Comparison of ENCODE assay signal across 1 cellular context in the genomic region with DNA sequence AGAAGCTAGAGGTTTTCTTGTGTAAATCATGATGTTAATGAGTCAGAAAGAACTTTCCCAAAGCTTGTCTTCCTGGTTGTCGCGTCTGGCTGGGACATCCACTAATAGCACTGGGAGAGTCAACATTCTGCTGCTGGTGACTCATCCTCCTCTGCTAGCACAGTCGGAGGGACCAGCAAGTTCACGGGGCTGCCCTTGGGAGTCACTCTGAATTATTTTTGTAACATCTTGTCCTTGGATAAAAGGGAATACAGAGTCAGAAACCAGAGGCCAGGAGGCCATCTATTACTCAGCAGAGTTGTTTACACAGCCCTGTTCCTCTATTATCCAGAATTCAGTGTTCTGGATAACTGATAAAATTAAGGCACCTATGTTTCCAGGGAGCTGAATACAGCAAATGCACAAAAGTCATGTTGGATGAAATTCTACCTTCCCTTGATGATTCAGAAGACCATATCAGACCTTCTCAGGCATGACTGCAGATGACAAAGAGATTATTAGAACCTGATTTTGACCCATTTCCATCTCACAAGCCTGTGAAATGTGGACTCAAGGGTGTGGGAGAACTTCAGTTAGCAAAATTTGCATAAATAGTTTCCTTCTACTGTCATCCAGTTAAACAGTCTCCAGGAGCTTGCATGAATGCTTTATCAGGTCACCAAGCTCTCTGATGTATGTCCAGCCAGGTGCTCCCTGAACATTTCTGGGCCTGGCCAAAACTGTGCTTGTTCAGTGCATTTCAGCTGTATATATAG.
TF ChIP-seq lines count a peak whose summit lies in the region.

No MANE protein-coding gene starts in this region.

TF ChIP-seq in K562, 482 proteins besides CTCF, POLR2A, EP300 and RAD21 (continued from another document and continues in another):
- TF ChIP-seq ARID1B (IDR thresholded peaks at IDR 0.05), result peak; percentile 93
- 0 out of 2 replicates have a peak, but pooled peaks have one; percentile 33 for TF ChIP-seq MECOM (CRISPR knock-in tag; IDR thresholded peaks at IDR 0.05)
- TF ChIP-seq MXI1 (IDR thresholded peaks at IDR 0.05; ENCODE audit: low read depth, low read length), result no peak
- TF ChIP-seq, protein P1, sequence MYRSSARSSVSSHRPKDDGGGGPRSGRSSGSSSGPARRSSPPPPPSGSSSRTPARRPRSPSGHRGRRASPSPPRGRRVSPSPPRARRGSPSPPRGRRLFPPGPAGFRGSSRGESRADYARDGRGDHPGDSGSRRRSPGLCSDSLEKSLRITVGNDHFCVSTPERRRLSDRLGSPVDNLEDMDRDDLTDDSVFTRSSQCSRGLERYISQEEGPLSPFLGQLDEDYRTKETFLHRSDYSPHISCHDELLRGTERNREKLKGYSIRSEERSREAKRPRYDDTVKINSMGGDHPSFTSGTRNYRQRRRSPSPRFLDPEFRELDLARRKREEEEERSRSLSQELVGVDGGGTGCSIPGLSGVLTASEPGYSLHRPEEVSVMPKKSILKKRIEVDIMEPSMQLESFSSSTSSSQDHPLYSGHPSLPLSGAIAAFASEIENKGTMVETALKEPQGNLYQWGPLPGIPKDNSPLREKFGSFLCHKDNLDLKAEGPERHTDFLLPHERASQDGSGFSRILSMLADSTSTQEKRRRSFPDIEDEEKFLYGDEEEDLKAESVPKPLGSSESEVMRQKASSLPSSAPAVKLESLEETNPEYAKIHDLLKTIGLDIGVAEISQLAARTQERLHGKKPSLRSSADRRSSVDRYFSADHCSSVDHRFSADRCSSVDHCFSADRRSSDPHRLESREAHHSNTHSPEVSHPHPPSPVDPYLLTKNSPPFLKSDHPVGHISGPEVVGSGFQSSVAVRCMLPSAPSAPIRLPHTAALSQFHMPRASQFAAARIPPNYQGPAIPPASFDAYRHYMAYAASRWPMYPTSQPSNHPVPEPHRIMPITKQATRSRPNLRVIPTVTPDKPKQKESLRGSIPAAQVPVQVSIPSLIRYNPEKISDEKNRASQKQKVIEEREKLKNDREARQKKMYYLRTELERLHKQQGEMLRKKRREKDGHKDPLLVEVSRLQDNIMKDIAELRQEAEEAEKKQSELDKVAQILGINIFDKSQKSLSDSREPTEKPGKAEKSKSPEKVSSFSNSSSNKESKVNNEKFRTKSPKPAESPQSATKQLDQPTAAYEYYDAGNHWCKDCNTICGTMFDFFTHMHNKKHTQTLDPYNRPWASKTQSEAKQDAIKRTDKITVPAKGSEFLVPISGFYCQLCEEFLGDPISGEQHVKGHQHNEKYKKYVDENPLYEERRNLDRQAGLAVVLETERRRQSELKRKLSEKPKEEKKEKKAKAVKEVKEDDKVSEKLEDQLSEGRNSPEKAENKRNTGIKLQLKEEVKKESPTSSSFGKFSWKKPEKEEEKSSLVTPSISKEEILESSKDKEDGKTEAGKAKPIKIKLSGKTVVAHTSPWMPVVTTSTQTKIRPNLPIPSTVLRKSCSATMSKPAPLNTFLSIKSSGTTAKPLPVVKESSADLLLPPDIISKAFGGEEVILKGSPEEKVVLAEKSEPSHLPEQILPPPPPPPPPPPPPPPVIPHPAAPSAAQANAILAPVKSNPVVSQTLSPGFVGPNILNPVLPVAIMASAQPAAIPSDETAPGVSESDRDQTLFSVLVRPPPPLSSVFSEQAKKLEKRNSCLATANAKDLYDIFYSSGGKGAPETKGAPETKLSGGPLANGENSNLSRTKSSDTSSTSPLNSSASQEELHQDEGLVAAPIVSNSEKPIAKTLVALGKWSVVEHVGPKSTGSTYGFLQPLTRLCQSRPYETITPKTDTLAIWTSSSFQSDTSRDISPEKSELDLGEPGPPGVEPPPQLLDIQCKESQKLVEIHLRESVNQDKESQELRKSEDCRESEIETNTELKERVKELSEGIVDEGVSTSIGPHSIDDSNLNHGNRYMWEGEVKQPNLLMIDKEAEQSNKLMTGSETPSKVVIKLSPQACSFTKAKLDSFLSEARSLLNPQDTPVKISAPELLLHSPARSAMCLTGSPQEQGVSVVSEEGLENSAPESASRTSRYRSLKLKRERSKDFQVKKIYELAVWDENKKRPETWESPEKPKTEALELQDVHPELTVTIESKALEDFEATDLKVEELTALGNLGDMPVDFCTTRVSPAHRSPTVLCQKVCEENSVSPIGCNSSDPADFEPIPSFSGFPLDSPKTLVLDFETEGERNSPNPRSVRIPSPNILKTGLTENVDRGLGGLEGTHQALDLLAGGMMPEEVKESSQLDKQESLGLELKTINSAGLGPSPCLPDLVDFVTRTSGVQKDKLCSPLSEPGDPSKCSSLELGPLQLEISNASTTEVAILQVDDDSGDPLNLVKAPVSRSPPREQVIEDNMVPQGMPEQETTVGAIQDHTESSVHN (IDR thresholded peaks at IDR 0.05; ENCODE audit: borderline replicate concordance in 1 of 2, low read depth in 1 of 2), result peak; percentile 20 to 74; a peak in 2 of 4 replicates
- TF ChIP-seq TRIM24 (IDR thresholded peaks at IDR 0.05), result peak in 1 of 2 experiments; percentile 9; a peak in 2 of 4 replicates
- no peak for TF ChIP-seq SNIP1 (IDR thresholded peaks at IDR 0.05; ENCODE audit: low read depth)
- no peak for TF ChIP-seq SREBF2 (CRISPR knock-in tag; IDR thresholded peaks at IDR 0.05)
- TF ChIP-seq POLR2H (tag; IDR thresholded peaks at IDR 0.05; ENCODE audit: low read depth), result no peak
- TF ChIP-seq ZNF347 (CRISPR knock-in tag; IDR thresholded peaks at IDR 0.05; ENCODE audit: low read depth), result no peak
- TF ChIP-seq JUND (IDR thresholded peaks at IDR 0.05; ENCODE audit: borderline replicate concordance, low read depth, low read length), result peak; percentile 98
- peak; percentile 97 for TF ChIP-seq JUND (tag; IDR thresholded peaks at IDR 0.05; ENCODE audit: borderline replicate concordance, low read depth, low read length)
- TF ChIP-seq FOS (IDR thresholded peaks at IDR 0.05; ENCODE audit: extremely low read depth, insufficient read length), result peak; percentile 76
- no peak for TF ChIP-seq NFE2L1 (tag; IDR thresholded peaks at IDR 0.05; ENCODE audit: borderline replicate concordance, low read depth)
- TF ChIP-seq TAF15 (IDR thresholded peaks at IDR 0.05; ENCODE audit: low read depth, low read length), result no peak
- peak in 1 of 2 experiments; percentile 56; a peak in 1 of 4 replicates for TF ChIP-seq MAZ (CRISPR knock-in tag; conservative IDR thresholded peaks at IDR 0.05 in 1 of 2, IDR thresholded peaks at IDR 0.05 in 1 of 2)
- peak; percentile 87; the same call in 1 of the 2 replicates for TF ChIP-seq SMARCC2 (IDR thresholded peaks at IDR 0.05; ENCODE audit: low read depth)
- no peak for TF ChIP-seq ZFP1 (CRISPR knock-in tag; IDR thresholded peaks at IDR 0.05)
- TF ChIP-seq CHD1 (IDR thresholded peaks at IDR 0.05; ENCODE audit: low read length), result no peak
- TF ChIP-seq, protein P2, sequence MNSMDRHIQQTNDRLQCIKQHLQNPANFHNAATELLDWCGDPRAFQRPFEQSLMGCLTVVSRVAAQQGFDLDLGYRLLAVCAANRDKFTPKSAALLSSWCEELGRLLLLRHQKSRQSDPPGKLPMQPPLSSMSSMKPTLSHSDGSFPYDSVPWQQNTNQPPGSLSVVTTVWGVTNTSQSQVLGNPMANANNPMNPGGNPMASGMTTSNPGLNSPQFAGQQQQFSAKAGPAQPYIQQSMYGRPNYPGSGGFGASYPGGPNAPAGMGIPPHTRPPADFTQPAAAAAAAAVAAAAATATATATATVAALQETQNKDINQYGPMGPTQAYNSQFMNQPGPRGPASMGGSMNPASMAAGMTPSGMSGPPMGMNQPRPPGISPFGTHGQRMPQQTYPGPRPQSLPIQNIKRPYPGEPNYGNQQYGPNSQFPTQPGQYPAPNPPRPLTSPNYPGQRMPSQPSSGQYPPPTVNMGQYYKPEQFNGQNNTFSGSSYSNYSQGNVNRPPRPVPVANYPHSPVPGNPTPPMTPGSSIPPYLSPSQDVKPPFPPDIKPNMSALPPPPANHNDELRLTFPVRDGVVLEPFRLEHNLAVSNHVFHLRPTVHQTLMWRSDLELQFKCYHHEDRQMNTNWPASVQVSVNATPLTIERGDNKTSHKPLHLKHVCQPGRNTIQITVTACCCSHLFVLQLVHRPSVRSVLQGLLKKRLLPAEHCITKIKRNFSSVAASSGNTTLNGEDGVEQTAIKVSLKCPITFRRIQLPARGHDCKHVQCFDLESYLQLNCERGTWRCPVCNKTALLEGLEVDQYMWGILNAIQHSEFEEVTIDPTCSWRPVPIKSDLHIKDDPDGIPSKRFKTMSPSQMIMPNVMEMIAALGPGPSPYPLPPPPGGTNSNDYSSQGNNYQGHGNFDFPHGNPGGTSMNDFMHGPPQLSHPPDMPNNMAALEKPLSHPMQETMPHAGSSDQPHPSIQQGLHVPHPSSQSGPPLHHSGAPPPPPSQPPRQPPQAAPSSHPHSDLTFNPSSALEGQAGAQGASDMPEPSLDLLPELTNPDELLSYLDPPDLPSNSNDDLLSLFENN (IDR thresholded peaks at IDR 0.05; ENCODE audit: low read depth in 2 of 2, low read length in 2 of 2), result 0 out of 4 replicates have a peak, but pooled peaks of 1 of the 2 experiments have one; percentile 67
- no peak for TF ChIP-seq BMI1 (IDR thresholded peaks at IDR 0.05; ENCODE audit: low read length)
- TF ChIP-seq MEF2D (tag; conservative IDR thresholded peaks at IDR 0.05; ENCODE audit: low read depth), result peak; percentile 66; the same call in 1 of the 2 replicates
- TF ChIP-seq, protein P3, sequence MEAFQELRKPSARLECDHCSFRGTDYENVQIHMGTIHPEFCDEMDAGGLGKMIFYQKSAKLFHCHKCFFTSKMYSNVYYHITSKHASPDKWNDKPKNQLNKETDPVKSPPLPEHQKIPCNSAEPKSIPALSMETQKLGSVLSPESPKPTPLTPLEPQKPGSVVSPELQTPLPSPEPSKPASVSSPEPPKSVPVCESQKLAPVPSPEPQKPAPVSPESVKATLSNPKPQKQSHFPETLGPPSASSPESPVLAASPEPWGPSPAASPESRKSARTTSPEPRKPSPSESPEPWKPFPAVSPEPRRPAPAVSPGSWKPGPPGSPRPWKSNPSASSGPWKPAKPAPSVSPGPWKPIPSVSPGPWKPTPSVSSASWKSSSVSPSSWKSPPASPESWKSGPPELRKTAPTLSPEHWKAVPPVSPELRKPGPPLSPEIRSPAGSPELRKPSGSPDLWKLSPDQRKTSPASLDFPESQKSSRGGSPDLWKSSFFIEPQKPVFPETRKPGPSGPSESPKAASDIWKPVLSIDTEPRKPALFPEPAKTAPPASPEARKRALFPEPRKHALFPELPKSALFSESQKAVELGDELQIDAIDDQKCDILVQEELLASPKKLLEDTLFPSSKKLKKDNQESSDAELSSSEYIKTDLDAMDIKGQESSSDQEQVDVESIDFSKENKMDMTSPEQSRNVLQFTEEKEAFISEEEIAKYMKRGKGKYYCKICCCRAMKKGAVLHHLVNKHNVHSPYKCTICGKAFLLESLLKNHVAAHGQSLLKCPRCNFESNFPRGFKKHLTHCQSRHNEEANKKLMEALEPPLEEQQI (IDR thresholded peaks at IDR 0.05), result no peak
- peak in 1 of 2 experiments; percentile 57 for TF ChIP-seq NCOA2 (IDR thresholded peaks at IDR 0.05; ENCODE audit: partially characterized antibody in 2 of 2)
- TF ChIP-seq, protein P4, sequence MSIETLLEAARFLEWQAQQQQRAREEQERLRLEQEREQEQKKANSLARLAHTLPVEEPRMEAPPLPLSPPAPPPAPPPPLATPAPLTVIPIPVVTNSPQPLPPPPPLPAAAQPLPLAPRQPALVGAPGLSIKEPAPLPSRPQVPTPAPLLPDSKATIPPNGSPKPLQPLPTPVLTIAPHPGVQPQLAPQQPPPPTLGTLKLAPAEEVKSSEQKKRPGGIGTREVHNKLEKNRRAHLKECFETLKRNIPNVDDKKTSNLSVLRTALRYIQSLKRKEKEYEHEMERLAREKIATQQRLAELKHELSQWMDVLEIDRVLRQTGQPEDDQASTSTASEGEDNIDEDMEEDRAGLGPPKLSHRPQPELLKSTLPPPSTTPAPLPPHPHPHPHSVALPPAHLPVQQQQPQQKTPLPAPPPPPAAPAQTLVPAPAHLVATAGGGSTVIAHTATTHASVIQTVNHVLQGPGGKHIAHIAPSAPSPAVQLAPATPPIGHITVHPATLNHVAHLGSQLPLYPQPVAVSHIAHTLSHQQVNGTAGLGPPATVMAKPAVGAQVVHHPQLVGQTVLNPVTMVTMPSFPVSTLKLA (conservative IDR thresholded peaks at IDR 0.05), result peak in 1 of 2 experiments; percentile 46; a peak in 3 of 4 replicates
- TF ChIP-seq ZNF311 (CRISPR knock-in tag; IDR thresholded peaks at IDR 0.05), result no peak
- no peak for TF ChIP-seq ZKSCAN8 (CRISPR knock-in tag; IDR thresholded peaks at IDR 0.05)
- TF ChIP-seq RCOR1 (IDR thresholded peaks at IDR 0.05; ENCODE audit: borderline replicate concordance in 1 of 2, low read depth in 2 of 2, low read length in 2 of 2), result peak; percentile 44 to 73; a peak in 3 of 4 replicates
- TF ChIP-seq, protein P5, sequence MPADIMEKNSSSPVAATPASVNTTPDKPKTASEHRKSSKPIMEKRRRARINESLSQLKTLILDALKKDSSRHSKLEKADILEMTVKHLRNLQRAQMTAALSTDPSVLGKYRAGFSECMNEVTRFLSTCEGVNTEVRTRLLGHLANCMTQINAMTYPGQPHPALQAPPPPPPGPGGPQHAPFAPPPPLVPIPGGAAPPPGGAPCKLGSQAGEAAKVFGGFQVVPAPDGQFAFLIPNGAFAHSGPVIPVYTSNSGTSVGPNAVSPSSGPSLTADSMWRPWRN (IDR thresholded peaks at IDR 0.05; ENCODE audit: low read depth), result 0 out of 2 replicates have a peak, but pooled peaks have one; percentile 16
- peak in 1 of 2 experiments; percentile 81; a peak in 1 of 4 replicates for TF ChIP-seq ARNT (IDR thresholded peaks at IDR 0.05)
- peak; percentile 82; the same call in 1 of the 2 replicates for TF ChIP-seq ATF7 (IDR thresholded peaks at IDR 0.05)
- no peak for TF ChIP-seq MTF1 (CRISPR knock-in tag; IDR thresholded peaks at IDR 0.05; ENCODE audit: borderline replicate concordance)
- no peak for TF ChIP-seq PYGO2 (tag; IDR thresholded peaks at IDR 0.05)
